Comparison of ENCODE assay signal across 8 cellular contexts in the genomic region with DNA sequence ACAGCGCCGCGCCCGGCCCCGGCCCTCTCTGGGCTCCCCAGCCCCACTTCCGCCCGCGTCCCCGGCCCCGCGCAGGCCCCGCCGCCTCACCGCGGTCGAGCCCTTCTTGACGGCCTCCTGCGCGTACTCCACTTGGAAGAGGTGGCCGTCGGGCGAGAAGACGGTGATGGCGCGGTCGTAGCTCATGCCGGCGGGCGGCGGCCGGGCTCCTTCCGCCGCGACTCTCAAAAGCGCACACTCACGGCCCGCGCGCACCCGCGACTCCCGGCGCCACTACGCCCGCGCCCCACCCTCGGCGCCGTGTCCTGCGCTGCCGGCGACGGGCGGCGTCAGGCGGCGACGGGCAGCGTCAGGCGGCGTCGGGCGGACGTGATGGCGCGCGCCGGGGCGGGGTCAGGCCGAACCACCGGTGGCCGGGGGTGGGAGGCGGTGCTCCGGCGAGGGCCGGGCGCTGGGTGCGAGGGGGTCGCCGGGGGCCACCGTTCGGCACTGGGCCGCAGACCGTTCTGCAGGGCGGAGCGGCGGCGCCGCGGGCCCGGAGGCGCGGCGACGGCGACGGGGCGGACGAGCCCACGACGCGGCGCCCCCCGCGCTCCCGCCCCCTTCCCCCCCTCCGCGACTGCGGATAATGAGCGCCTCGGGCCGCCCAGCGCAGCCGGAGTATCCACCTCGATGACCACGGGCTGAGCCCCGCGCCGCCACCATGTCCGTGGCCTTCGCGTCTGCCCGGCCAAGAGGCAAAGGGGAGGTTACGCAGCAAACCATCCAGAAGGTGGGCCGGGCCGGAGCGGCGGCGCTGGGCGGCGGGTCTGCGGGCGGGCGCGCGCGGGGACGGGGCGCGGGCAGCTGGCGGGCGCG. TPM values are rescaled to one million over a fixed set of nuclear protein-coding genes. Genes with fewer than 3 reads are reported as not detected.
DNase-seq lines count a peak whose midpoint lies in the region; ATAC-seq and TF ChIP-seq lines count a peak whose summit lies in the region.

A gene (minus strand): TSS at position 277 of the 858 bp plus-strand sequence. CDS start 91 bp downstream, at position 186.
A gene with protein sequence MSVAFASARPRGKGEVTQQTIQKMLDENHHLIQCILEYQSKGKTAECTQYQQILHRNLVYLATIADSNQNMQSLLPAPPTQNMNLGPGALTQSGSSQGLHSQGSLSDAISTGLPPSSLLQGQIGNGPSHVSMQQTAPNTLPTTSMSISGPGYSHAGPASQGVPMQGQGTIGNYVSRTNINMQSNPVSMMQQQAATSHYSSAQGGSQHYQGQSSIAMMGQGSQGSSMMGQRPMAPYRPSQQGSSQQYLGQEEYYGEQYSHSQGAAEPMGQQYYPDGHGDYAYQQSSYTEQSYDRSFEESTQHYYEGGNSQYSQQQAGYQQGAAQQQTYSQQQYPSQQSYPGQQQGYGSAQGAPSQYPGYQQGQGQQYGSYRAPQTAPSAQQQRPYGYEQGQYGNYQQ (plus strand): TSS at position 652 of the 858 bp plus-strand sequence. CDS start 52 bp downstream, at position 704.

- no peak for TF ChIP-seq CTCF in lower lobe of right lung (IDR thresholded peaks at IDR 0.05)

- H3K27ac ChIP-seq in duodenal mucosa (ENCODE audit: low read depth, low read length) (peak within 1 kb of the TSS; percentile 87), lower lobe of right lung (peak within 1 kb of the TSS; percentile 89)

- H3K27me3 ChIP-seq in duodenal mucosa (ENCODE audit: control insufficient read depth in 1 of 2, insufficient read depth in 2 of 2, low read length in 2 of 2) (no peaks in the 10 kb centered on the region), lower lobe of right lung (ENCODE audit: low read depth) (no peaks in the 10 kb centered on the region)

- peak within 1 kb of the TSS; percentile 61 to 83 for H3K4me3 ChIP-seq in duodenal mucosa (ENCODE audit: low read depth in 1 of 2, low read length in 2 of 2)
- peak within 1 kb of the TSS; percentile 90 for H3K4me3 ChIP-seq in lower lobe of right lung

- H3K9ac ChIP-seq in duodenal mucosa (ENCODE audit: low read depth in 1 of 2, low read length in 2 of 2), result peak within 1 kb of the TSS; percentile 66 to 71

- TF ChIP-seq POLR2A in GM18951 (IDR thresholded peaks at IDR 0.05; ENCODE audit: extremely low read depth, insufficient read depth, insufficient read length), result peak; percentile 83

- H3K36me3 ChIP-seq in duodenal mucosa (ENCODE audit: control insufficient read depth in 1 of 2, insufficient read depth in 2 of 2, low read length in 2 of 2) (peaks cover 22 to 25% of the 10 kb centered on the region in 2 donors), lower lobe of right lung (peaks cover 26% of the 10 kb centered on the region)

- peak; percentile 74 for ATAC-seq in HG03159 (IDR thresholded peaks at IDR 0.05; ENCODE audit: unreplicated experiment)
- ATAC-seq in lower lobe of right lung, result peak; percentile 94 to 95

- intact Hi-C loops in lower lobe of right lung (cut with DNase I), result no loop called here

- H3K4me1 ChIP-seq in duodenal mucosa (ENCODE audit: control insufficient read depth in 1 of 2, insufficient read depth in 2 of 2, low read length in 2 of 2) (peaks cover 23 to 35% of the 10 kb centered on the region in 2 donors), lower lobe of right lung (peaks cover 33% of the 10 kb centered on the region)

- no peaks in the 10 kb centered on the region for H3K9me3 ChIP-seq in duodenal mucosa (ENCODE audit: control insufficient read depth in 1 of 2, low read length in 2 of 2)
- no peaks in the 10 kb centered on the region for H3K9me3 ChIP-seq in lower lobe of right lung

- DNase-seq in AML-193 (lab: John Stamatoyannopoulos, UW), result peak; percentile 69 to 77
- peak; percentile 84 for DNase-seq in NCI-H510A (lab: John Stamatoyannopoulos, UW)
- peak; percentile 66 to 72 for DNase-seq in activated CD4-positive, alpha-beta T cell treated with anti-CD3 and anti-CD28 coated beads, Interleukin-2, amount 50 U/mL, for 24 hours (ENCODE audit: low read depth in 1 of 2, low spot score in 1 of 2)
- peak; percentile 92 for DNase-seq in lower lobe of right lung
- DNase-seq in stimulated activated CD4-positive, alpha-beta T cell treated with anti-CD3 and anti-CD28 coated beads, TNF-alpha, amount 100 ng/mL, for 1 hour (ENCODE audit: low read depth in 3 of 3, low spot score in 1 of 3), result peak; percentile 59 to 78 (median 71)

- in situ Hi-C loops in GM18951 (cut with MboI; ENCODE audit: low sequenced_read_pairs, unreplicated experiment), result no loop called here

RNA-seq across cellular contexts. Expression of the first gene that starts in this region (rescaled TPM):
- 223 TPM for total RNA-seq in lower lobe of right lung

RNA-seq across cellular contexts. Expression of the second gene that starts in this region (rescaled TPM):
- total RNA-seq in lower lobe of right lung, result 17.8 TPM

Comparison
In these comparisons a context has a peak if more than half of its experiments do, and no peak if none do; other contexts are left out.
1. Peak in every context shown above with its lines: DNase-seq, ATAC-seq, H3K4me3 ChIP-seq and H3K27ac ChIP-seq.